ENCODE assay signal across 1 cellular context in the genomic region with DNA sequence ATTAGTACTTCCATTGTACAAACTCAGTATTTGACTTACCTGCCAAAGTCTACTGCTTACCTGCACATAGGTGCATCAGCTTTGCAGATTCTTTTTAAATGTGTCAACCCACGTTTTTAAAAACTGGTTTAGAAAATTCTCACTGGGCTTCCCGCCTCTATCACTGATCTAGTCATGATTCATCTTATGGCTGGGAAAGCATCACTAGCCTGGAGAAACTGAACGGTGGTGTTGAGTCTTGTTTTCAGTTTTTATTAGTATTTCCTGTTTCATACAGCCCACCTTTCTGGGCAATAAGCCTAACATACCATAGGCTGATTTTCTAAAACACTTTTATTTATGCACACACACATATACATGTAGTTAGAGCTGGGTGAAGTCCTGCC.
TF ChIP-seq lines count a peak whose summit lies in the region.

No MANE protein-coding gene starts in this region.

TF ChIP-seq in IMR-90, 13 proteins besides CTCF, POLR2A, EP300 and RAD21:
- TF ChIP-seq FOS (IDR thresholded peaks at IDR 0.05; ENCODE audit: low read depth, low read length): no peak
- TF ChIP-seq MXI1 (IDR thresholded peaks at IDR 0.05; ENCODE audit: borderline replicate concordance, low read depth, low read length): no peak
- no peak for TF ChIP-seq RCOR1 (IDR thresholded peaks at IDR 0.05; ENCODE audit: insufficient replicate concordance, low read length)
- TF ChIP-seq NFE2L2 (IDR thresholded peaks at IDR 0.05; ENCODE audit: low read depth, low read length): no peak
- no peak for TF ChIP-seq CHD1 (IDR thresholded peaks at IDR 0.05; ENCODE audit: low read depth, low read length)
